Comparison of ENCODE assay signal across 30 cellular contexts in the genomic region with DNA sequence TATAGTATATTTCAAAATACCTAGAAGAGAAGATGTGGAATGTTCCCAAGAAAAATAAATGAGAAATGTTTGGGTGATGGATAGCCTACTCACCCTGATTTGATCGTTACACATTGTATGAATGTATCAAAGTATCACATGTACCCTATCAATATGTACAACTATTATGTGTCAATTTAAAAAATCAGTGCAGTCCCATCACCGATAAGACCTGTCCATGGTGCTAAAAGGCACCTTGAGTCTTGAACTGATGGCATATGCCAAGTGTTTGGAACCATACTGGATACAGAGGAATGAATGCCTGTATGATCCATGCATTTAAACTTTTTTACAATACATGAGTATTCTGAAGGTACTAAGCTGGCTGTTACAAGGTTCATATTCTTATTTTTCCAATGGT. TPM values are rescaled to one million over a fixed set of nuclear protein-coding genes. Genes with fewer than 3 reads are reported as not detected.
"Had no signal": no experiment of that assay in that cellular context is flagged by ENCODE, and none has a peak within 500 bp of the region (broad histone marks: within the 10 kb centered on the region; RNA-seq: fewer than 3 reads in every experiment).

No MANE protein-coding gene starts in this region.

- H3K9ac ChIP-seq: neural progenitor cell, parathyroid adenoma had no signal

- H3K36me3 ChIP-seq: neural progenitor cell, ovary, spleen, suprapubic skin, transverse colon, upper lobe of right lung, uterus had no signal

- DNase-seq: naive thymus-derived CD4-positive, alpha-beta T cell; natural killer cell; occipital lobe; ovary; posterior cingulate gyrus; psoas muscle; right cardiac atrium; spleen; stimulated activated CD4-positive, alpha-beta T cell treated with anti-CD3 and anti-CD28 coated beads, Interleukin-12 subunit alpha, Interleukin-12 subunit beta, amount 100 ng/mL, for 4 hours; stimulated activated CD4-positive, alpha-beta T cell treated with anti-CD3 and anti-CD28 coated beads, Interleukin-1b, Interleukin-23, amount 100 ng/mL, for 48 hours; stimulated activated CD4-positive, alpha-beta T cell treated with anti-CD3 and anti-CD28 coated beads, Interleukin-4, amount 100 ng/mL, for 1 hour; stimulated activated CD4-positive, alpha-beta T cell treated with anti-CD3 and anti-CD28 coated beads, Interleukin-4, amount 100 ng/mL, for 4 hours; stimulated activated CD8-positive, alpha-beta memory T cell treated with anti-CD3 and anti-CD28 coated beads, Interleukin-4, amount 100 ng/mL, for 48 hours; stimulated activated naive CD4-positive, alpha-beta T cell; stimulated activated naive CD8-positive, alpha-beta T cell treated with anti-CD3 and anti-CD28 coated beads, Interleukin-15, amount 100 ng/mL, for 72 hours; stimulated activated naive CD8-positive, alpha-beta T cell treated with anti-CD3 and anti-CD28 coated beads, Interleukin-15, Interleukin-2, amounts not matched to agents 100 U/mL and 50 U/mL, for 24 hours; substantia nigra; testis; tibial artery; transverse colon; upper lobe of right lung; uterus had no signal

- H3K79me2 ChIP-seq: parathyroid adenoma had no signal

- H3K9me3 ChIP-seq: ovary, psoas muscle, testis, upper lobe of right lung, uterus had no signal

- H3K27ac ChIP-seq: neural progenitor cell, ovary, parathyroid adenoma, psoas muscle, skin epidermis, spleen, suprapubic skin, testis, tibial artery, transverse colon, upper lobe of right lung, uterus had no signal

- H3K4me2 ChIP-seq: neural progenitor cell, smooth muscle cell had no signal

- H3K4me1 ChIP-seq: neural progenitor cell, psoas muscle, spleen, suprapubic skin, testis, tibial artery, transverse colon, upper lobe of right lung, uterus had no signal

- H3K27me3 ChIP-seq: neural progenitor cell, ovary, spleen, suprapubic skin, testis, tibial artery, transverse colon, upper lobe of right lung, uterus had no signal

- H3K4me3 ChIP-seq: neural progenitor cell, ovary, psoas muscle, skin epidermis, smooth muscle cell, spleen, suprapubic skin, testis, tibial artery, transverse colon, upper lobe of right lung, uterus had no signal

- H2AFZ ChIP-seq: neural progenitor cell, parathyroid adenoma had no signal

- ATAC-seq: naive thymus-derived CD4-positive, alpha-beta T cell; natural killer cell; psoas muscle; right cardiac atrium; sciatic nerve; stimulated activated memory B cell treated with anti-CD40 and anti-IgM and Interleukin-4, amounts not matched to agents 10 μg/mL and 1 μg/mL and 100 μg/mL, for 72 hours; stimulated activated naive CD8-positive, alpha-beta T cell treated with anti-CD3 and anti-CD28 coated beads, Interleukin-15, amount 100 ng/mL, for 72 hours; stimulated activated naive CD8-positive, alpha-beta T cell treated with anti-CD3 and anti-CD28 coated beads, Interleukin-15, Interleukin-2, amounts not matched to agents 100 U/mL and 50 U/mL, for 24 hours; upper lobe of right lung had no signal

RNA-seq across cellular contexts. Expression of a gene that starts 50.2 kb away (rescaled TPM):
- total RNA-seq: smooth muscle cell had no signal
- polyA plus RNA-seq: neural cell, smooth muscle cell had no signal
